In the genomic region with DNA sequence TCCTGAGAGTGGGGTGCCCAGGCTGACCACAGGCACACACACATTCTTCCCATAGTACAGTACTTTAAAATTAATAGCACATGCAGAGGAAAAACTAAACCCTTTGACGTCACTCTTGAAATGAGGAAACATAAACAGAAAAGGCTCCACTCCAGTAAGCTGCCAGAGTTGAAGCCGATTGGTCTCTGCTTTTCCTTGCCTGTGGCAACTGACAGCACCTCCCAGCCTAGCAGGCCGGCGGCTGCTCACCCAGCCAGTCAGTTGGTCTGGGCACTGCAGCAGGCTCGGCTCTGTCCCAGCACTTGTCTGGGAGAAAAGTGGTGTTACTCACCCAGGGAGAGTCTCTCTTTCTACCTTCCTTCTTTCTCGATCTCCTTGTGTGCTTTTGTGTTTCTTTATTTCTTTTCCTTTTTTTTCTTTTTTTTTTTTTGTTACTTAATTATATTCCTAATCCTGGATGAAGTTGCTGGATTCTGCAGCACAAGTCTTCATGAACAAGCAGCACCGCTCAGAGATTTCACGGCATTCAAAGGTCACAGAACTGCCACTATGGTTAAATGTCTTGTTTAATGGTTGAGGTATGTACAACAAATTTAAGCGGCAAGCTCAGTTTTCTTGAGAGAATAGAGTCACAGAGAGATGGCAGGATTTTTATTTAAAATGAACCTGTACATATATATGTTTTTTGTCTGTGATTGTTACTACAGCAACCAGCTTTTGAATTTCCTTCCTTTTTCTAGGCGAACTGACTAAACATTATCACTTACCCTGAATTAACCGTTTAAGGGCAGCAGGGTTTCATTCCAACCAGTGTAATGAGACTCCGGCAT, we compare ENCODE assay signal across 8 cellular contexts. TPM values are rescaled to one million over a fixed set of nuclear protein-coding genes. Genes with fewer than 3 reads are reported as not detected.
DNase-seq lines count a peak whose midpoint lies in the region; ATAC-seq and TF ChIP-seq lines count a peak whose summit lies in the region.

PDE7B (plus strand) TSS at position 260 of the 830 bp plus-strand sequence.

- H3K9me3 ChIP-seq in MG63 (no peaks in the 10 kb centered on the region), left lung (no peaks in the 10 kb centered on the region)

- H3K27me3 Mint-ChIP-seq in WTC11 (ENCODE audit: low read depth), result no peaks in the 10 kb centered on the region

- no peaks in the 10 kb centered on the region for H3K36me3 Mint-ChIP-seq in WTC11

- H3K4me1 Mint-ChIP-seq in WTC11, result peaks cover 26% of the 10 kb centered on the region

- H3K9me3 Mint-ChIP-seq in WTC11, result no peaks in the 10 kb centered on the region

- CTCF ChIA-PET in WTC11 (lab: Charles Lee), result interaction anchor here (1.3 kb wide), 1 partner anchor 58 kb away, joined by 4 read pairs; no protein-coding TSS in a partner anchor

- no peak within 1 kb of the TSS for H3K4me3 Mint-ChIP-seq in WTC11

- TF ChIP-seq CTCF in WTC11 (IDR thresholded peaks at IDR 0.05) (no peak), left lung (IDR thresholded peaks at IDR 0.05) (no peak)

- H3K36me3 ChIP-seq in MG63, result no peaks in the 10 kb centered on the region
- H3K36me3 ChIP-seq in left lung, result no peaks in the 10 kb centered on the region

- intact Hi-C loops in left lung (cut with DNase I), result no loop called here

- ATAC-seq in WTC11 (peak; percentile 97), left lung (peak; percentile 99), GM19452 (IDR thresholded peaks at IDR 0.05; ENCODE audit: unreplicated experiment) (no peak)

- H3K27me3 ChIP-seq in MG63 (no peaks in the 10 kb centered on the region), left lung (no peaks in the 10 kb centered on the region)

- peak within 1 kb of the TSS; percentile 46 for H3K4me3 ChIP-seq in MG63
- peak within 1 kb of the TSS in 1 of 2 donors; percentile 8 for H3K4me3 ChIP-seq in left lung

- POLR2A ChIA-PET in WTC11 (lab: Charles Lee), result no interaction called here

- H3K27ac ChIP-seq in left lung, result peak within 1 kb of the TSS; percentile 49 to 55

- DNase-seq in GM04504 (ENCODE audit: low read depth), result peak; percentile 94
- DNase-seq in H4 (ENCODE audit: low spot score), result peak; percentile 92
- DNase-seq in MG63, result peak; percentile 97
- peak; percentile 63 for DNase-seq in WTC11 (ENCODE audit: low spot score)
- peak; percentile 90 for DNase-seq in dermis blood vessel endothelial cell
- peak; percentile 89 to 92 for DNase-seq in left lung
- DNase-seq in stimulated activated CD4-positive, alpha-beta T cell treated with anti-CD3 and anti-CD28 coated beads, Interleukin-15, amount 100 ng/mL, for 48 hours (ENCODE audit: low read depth in 2 of 2), result peak; percentile 14 to 21

- H3K27ac Mint-ChIP-seq in WTC11, result no peak within 1 kb of the TSS

- H3K4me1 ChIP-seq in left lung, result peaks cover 4 to 17% of the 10 kb centered on the region in 2 donors

TF ChIP-seq in WTC11, 78 proteins besides CTCF, POLR2A, EP300 and RAD21:
- no peak for TF ChIP-seq RORB (CRISPR knock-in tag; IDR thresholded peaks at IDR 0.05)
- TF ChIP-seq ATF6 (CRISPR knock-in tag; IDR thresholded peaks at IDR 0.05), result no peak
- no peak for TF ChIP-seq NFYB (CRISPR knock-in tag; conservative IDR thresholded peaks at IDR 0.05; ENCODE audit: low read depth)
- TF ChIP-seq, protein P1, sequence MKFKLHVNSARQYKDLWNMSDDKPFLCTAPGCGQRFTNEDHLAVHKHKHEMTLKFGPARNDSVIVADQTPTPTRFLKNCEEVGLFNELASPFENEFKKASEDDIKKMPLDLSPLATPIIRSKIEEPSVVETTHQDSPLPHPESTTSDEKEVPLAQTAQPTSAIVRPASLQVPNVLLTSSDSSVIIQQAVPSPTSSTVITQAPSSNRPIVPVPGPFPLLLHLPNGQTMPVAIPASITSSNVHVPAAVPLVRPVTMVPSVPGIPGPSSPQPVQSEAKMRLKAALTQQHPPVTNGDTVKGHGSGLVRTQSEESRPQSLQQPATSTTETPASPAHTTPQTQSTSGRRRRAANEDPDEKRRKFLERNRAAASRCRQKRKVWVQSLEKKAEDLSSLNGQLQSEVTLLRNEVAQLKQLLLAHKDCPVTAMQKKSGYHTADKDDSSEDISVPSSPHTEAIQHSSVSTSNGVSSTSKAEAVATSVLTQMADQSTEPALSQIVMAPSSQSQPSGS (CRISPR knock-in tag; IDR thresholded peaks at IDR 0.05; ENCODE audit: borderline replicate concordance, low read depth), result no peak
- TF ChIP-seq, protein P2, sequence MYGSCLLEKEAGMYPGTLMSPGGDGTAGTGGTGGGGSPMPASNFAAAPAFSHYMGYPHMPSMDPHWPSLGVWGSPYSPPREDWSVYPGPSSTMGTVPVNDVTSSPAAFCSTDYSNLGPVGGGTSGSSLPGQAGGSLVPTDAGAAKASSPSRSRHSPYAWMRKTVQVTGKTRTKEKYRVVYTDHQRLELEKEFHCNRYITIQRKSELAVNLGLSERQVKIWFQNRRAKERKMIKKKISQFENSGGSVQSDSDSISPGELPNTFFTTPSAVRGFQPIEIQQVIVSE (CRISPR knock-in tag; IDR thresholded peaks at IDR 0.05; ENCODE audit: borderline replicate concordance), result no peak
- TF ChIP-seq, protein P3, sequence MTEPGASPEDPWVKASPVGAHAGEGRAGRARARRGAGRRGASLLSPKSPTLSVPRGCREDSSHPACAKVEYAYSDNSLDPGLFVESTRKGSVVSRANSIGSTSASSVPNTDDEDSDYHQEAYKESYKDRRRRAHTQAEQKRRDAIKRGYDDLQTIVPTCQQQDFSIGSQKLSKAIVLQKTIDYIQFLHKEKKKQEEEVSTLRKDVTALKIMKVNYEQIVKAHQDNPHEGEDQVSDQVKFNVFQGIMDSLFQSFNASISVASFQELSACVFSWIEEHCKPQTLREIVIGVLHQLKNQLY (CRISPR knock-in tag; IDR thresholded peaks at IDR 0.05), result no peak
- TF ChIP-seq, protein P4, sequence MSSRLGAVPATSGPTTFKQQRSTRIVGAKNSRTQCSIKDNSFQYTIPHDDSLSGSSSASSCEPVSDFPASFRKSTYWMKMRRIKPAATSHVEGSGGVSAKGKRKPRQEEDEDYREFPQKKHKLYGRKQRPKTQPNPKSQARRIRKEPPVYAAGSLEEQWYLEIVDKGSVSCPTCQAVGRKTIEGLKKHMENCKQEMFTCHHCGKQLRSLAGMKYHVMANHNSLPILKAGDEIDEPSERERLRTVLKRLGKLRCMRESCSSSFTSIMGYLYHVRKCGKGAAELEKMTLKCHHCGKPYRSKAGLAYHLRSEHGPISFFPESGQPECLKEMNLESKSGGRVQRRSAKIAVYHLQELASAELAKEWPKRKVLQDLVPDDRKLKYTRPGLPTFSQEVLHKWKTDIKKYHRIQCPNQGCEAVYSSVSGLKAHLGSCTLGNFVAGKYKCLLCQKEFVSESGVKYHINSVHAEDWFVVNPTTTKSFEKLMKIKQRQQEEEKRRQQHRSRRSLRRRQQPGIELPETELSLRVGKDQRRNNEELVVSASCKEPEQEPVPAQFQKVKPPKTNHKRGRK (CRISPR knock-in tag; IDR thresholded peaks at IDR 0.05; ENCODE audit: borderline replicate concordance), result no peak
- TF ChIP-seq FOXJ3 (CRISPR knock-in tag; IDR thresholded peaks at IDR 0.05; ENCODE audit: borderline replicate concordance), result no peak
- no peak for TF ChIP-seq ERG (CRISPR knock-in tag; IDR thresholded peaks at IDR 0.05)

RNA-seq across cellular contexts. Expression of gene PDE7B, which starts in this region (rescaled TPM):
- 1.7 and 2.3 TPM in 2 replicates for total RNA-seq in H4 (2014; rRNA removed; shearing (Covaris generic))
- 1.8 and 4.0 TPM in 2 replicates for total RNA-seq in MG63 (2014; rRNA removed; shearing (Covaris generic); ENCODE audit: low replicate concordance)
- total RNA-seq in WTC11 (2021), result 0.05 TPM in 1 of 3 replicates, not detected in the others
- 26.6 and 58.5 TPM in 2 replicates for total RNA-seq in dermis blood vessel endothelial cell
- 1 to 10 TPM; 1.3 to 1.5 TPM for total RNA-seq in left lung

Comparison
In these comparisons a context has a peak if more than half of its experiments do, and no peak if none do; other contexts are left out.
1. Peak in DNase-seq and ATAC-seq in WTC11; RNA of the gene not detected or under 1 TPM.
2. DNase-seq: peak in every context shown above with its lines; median percentile 97 in MG63; 94 in GM04504; 92 in H4; 90 in left lung; 90 in dermis blood vessel endothelial cell; 63 in WTC11; 18 in stimulated activated CD4-positive, alpha-beta T cell treated with anti-CD3 and anti-CD28 coated beads, Interleukin-15, amount 100 ng/mL, for 48 hours.